In the genomic region with DNA sequence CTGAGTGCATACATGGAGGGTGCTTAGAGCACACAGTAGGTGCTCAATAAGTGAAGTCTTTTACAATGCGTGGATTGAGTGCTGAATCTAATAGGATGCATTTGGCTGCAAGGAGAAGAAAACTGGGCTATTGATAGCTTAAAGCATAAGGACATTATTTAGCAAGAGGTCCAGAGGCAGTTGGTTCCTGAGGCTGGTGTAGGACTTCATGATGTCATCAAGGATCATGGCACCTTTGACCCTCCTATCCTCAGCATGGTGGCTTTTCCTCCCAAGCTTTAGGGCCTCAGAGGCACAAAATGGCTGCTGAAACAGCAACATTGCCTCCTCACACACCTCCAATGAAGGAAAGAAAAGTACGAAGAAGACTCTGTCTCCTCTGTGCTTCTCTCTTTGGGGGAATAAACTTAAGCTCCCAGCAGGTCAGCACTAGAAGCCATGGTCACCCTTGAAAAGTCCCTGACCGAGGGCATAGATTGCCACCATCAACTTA, we compare ENCODE assay signal across 24 cellular contexts. TPM values are rescaled to one million over a fixed set of nuclear protein-coding genes. Genes with fewer than 3 reads are reported as not detected.
A peak's percentile ranks its signal among the peaks of the same experiment; 100 is the strongest.
DNase-seq lines count a peak whose midpoint lies in the region; ATAC-seq, FAIRE-seq and TF ChIP-seq lines count a peak whose summit lies in the region.
"Had no signal": no experiment of that assay in that cellular context is flagged by ENCODE, and none has a peak within 500 bp of the region (broad histone marks: within the 10 kb centered on the region; RNA-seq: fewer than 3 reads in every experiment).

No MANE protein-coding gene starts in this region.

- H3K4me3 ChIP-seq in CD8-positive, alpha-beta memory T cell (ENCODE audit: low read length), result no peak overlapping the region
- no peak overlapping the region for H3K4me3 ChIP-seq in astrocyte (ENCODE audit: insufficient read depth, low read depth, low read length)
- H3K4me3 ChIP-seq: esophagus muscularis mucosa, gastrocnemius medialis, GM23338 had no signal

- H3K9me3 ChIP-seq in CD8-positive, alpha-beta memory T cell (ENCODE audit: low read length), result no peaks in the 10 kb centered on the region
- H3K9me3 ChIP-seq in astrocyte (ENCODE audit: insufficient read depth, low read depth, low read length), result no peaks in the 10 kb centered on the region
- H3K9me3 ChIP-seq: esophagus muscularis mucosa, gastrocnemius medialis, SK-N-SH had no signal

- H3K4me1 ChIP-seq in CD8-positive, alpha-beta memory T cell (ENCODE audit: insufficient read depth, low read length), result no peaks in the 10 kb centered on the region
- H3K4me1 ChIP-seq in astrocyte (ENCODE audit: insufficient read depth, low read length), result peaks cover 8% of the 10 kb centered on the region

- no peaks in the 10 kb centered on the region for H3K9me3 Mint-ChIP-seq in CD8-positive, alpha-beta memory T cell
- H3K9me3 Mint-ChIP-seq in astrocyte (ENCODE audit: unreplicated experiment), result peaks cover 2% of the 10 kb centered on the region
- no peaks in the 10 kb centered on the region for H3K9me3 Mint-ChIP-seq in nephron
- no peaks in the 10 kb centered on the region for H3K9me3 Mint-ChIP-seq in type B pancreatic cell
- H3K9me3 Mint-ChIP-seq: effector memory CD8-positive, alpha-beta T cell; GM23338 had no signal

- H3K79me2 ChIP-seq in astrocyte (ENCODE audit: insufficient read depth, low read length), result no peaks in the 10 kb centered on the region

- H3K27ac Mint-ChIP-seq in CD8-positive, alpha-beta memory T cell, result peak overlapping the region in 5 of 8 donors; percentile 2 to 80 (median 74)
- H3K27ac Mint-ChIP-seq in astrocyte (ENCODE audit: unreplicated experiment) (no peak overlapping the region), nephron (no peak overlapping the region), type B pancreatic cell (no peak overlapping the region)
- H3K27ac Mint-ChIP-seq: effector memory CD8-positive, alpha-beta T cell; GM23338; progenitor cell of endocrine pancreas had no signal

- H4K20me1 ChIP-seq in astrocyte (ENCODE audit: insufficient read depth, low read length), result no peaks in the 10 kb centered on the region

- POLR2A ChIA-PET in CD8-positive, alpha-beta memory T cell (lab: Charles Lee), result no interaction called here

- no peak overlapping the region for H3K9ac ChIP-seq in astrocyte (ENCODE audit: low read length)
- H3K9ac ChIP-seq: SK-N-SH had no signal

- H3K36me3 ChIP-seq in CD8-positive, alpha-beta memory T cell (ENCODE audit: insufficient read depth, low read length), result no peaks in the 10 kb centered on the region
- no peaks in the 10 kb centered on the region for H3K36me3 ChIP-seq in astrocyte (ENCODE audit: insufficient read depth, low read length)
- H3K36me3 ChIP-seq: esophagus muscularis mucosa, gastrocnemius medialis had no signal

- no peaks in the 10 kb centered on the region for H3K27me3 Mint-ChIP-seq in CD8-positive, alpha-beta memory T cell
- H3K27me3 Mint-ChIP-seq in astrocyte (ENCODE audit: low read depth, unreplicated experiment), result peaks cover 43% of the 10 kb centered on the region
- peaks cover 58% of the 10 kb centered on the region for H3K27me3 Mint-ChIP-seq in nephron (ENCODE audit: low read depth)
- H3K27me3 Mint-ChIP-seq in type B pancreatic cell, result peaks cover 59% of the 10 kb centered on the region
- H3K27me3 Mint-ChIP-seq: effector memory CD8-positive, alpha-beta T cell had no signal

- DNase-seq in CD8-positive, alpha-beta memory T cell, result no peak
- DNase-seq in astrocyte (ENCODE audit: low read depth) (no peak), type B pancreatic cell (ENCODE audit: extremely low spot score, unreplicated experiment) (no peak), hypothalamus (lab: John Stamatoyannopoulos, UW) (no peak), erythroblast (lab: John Stamatoyannopoulos, UW) (no peak)
- DNase-seq: activated CD4-positive, alpha-beta T cell treated with anti-CD3 and anti-CD28 coated beads for 4 hours; activated CD8-positive, alpha-beta memory T cell treated with anti-CD3 and anti-CD28 coated beads for 24 hours; activated gamma-delta T cell treated with Interleukin-2 at 50 U/mL for 16 hours; activated T-cell treated with anti-CD3 and anti-CD28 coated beads, Interleukin-2, amount 50 U/mL, for 1 hour; COR-L47; DMS79; effector memory CD8-positive, alpha-beta T cell; GF-D8; KG1; NCI-H1436 treated with DMSO at 0.1 percent for 48 hours; NCI-H510A treated with DMSO at 0.1 percent for 48 hours; SK-N-SH had no signal

- peak overlapping the region in 2 of 7 donors; percentile 51 to 79 for H3K4me3 Mint-ChIP-seq in CD8-positive, alpha-beta memory T cell
- peak overlapping the region; percentile 36 for H3K4me3 Mint-ChIP-seq in astrocyte (ENCODE audit: unreplicated experiment)
- H3K4me3 Mint-ChIP-seq in nephron, result peak overlapping the region; percentile 37 to 69 (median 48)
- peak overlapping the region; percentile 58 for H3K4me3 Mint-ChIP-seq in type B pancreatic cell
- H3K4me3 Mint-ChIP-seq: effector memory CD8-positive, alpha-beta T cell; GM23338 had no signal

- H3K4me2 ChIP-seq in astrocyte (ENCODE audit: low read length), result no peak overlapping the region
- H3K4me2 ChIP-seq: GM23338, SK-N-SH had no signal

- H3K27me3 ChIP-seq in CD8-positive, alpha-beta memory T cell (ENCODE audit: insufficient read depth, low read length, poor library complexity, severe bottlenecking), result no peaks in the 10 kb centered on the region
- peaks cover 4% of the 10 kb centered on the region for H3K27me3 ChIP-seq in astrocyte (ENCODE audit: insufficient read depth, low read length)
- H3K27me3 ChIP-seq: gastrocnemius medialis had no signal

- H2AFZ ChIP-seq in astrocyte (ENCODE audit: low read depth, low read length), result no peak overlapping the region
- H2AFZ ChIP-seq: GM23338 had no signal

- peaks cover 0 to 14% (median 0%) of the 10 kb centered on the region in 3 donors for H3K36me3 Mint-ChIP-seq in CD8-positive, alpha-beta memory T cell
- H3K36me3 Mint-ChIP-seq in astrocyte (ENCODE audit: low read depth, unreplicated experiment) (no peaks in the 10 kb centered on the region), nephron (ENCODE audit: low read depth) (no peaks in the 10 kb centered on the region), type B pancreatic cell (no peaks in the 10 kb centered on the region)

- no peak overlapping the region for H3K27ac ChIP-seq in CD8-positive, alpha-beta memory T cell (ENCODE audit: low read depth, low read length)
- no peak overlapping the region for H3K27ac ChIP-seq in astrocyte (ENCODE audit: low read depth, low read length)
- H3K27ac ChIP-seq: RWPE1 had no signal

- ATAC-seq in HG02938 (IDR thresholded peaks at IDR 0.05; ENCODE audit: unreplicated experiment), result no peak
- ATAC-seq: effector memory CD8-positive, alpha-beta T cell; gastrocnemius medialis; GM23338 had no signal

- no peak for TF ChIP-seq POLR2A in erythroblast (IDR thresholded peaks at IDR 0.05; ENCODE audit: low read length)

- no peak for TF ChIP-seq CTCF in astrocyte (IDR thresholded peaks at IDR 0.05; ENCODE audit: insufficient read depth, low read depth, low read length)
- TF ChIP-seq CTCF in nephron (IDR thresholded peaks at IDR 0.05; ENCODE audit: unreplicated experiment in 3 of 3), result no peak
- no peak for TF ChIP-seq CTCF in type B pancreatic cell (conservative IDR thresholded peaks at IDR 0.05)

- peaks cover 5 to 8% (median 6%) of the 10 kb centered on the region in 3 donors for H3K4me1 Mint-ChIP-seq in CD8-positive, alpha-beta memory T cell
- peaks cover 5% of the 10 kb centered on the region for H3K4me1 Mint-ChIP-seq in astrocyte (ENCODE audit: low read depth, unreplicated experiment)
- peaks cover 37% of the 10 kb centered on the region for H3K4me1 Mint-ChIP-seq in nephron
- peaks cover 11% of the 10 kb centered on the region for H3K4me1 Mint-ChIP-seq in type B pancreatic cell (ENCODE audit: unreplicated experiment)

- FAIRE-seq in astrocyte (lab: Jason Lieb, UNC), result no peak

- CTCF ChIA-PET in CD8-positive, alpha-beta memory T cell (lab: Charles Lee), result interaction anchor here (0.8 to 2.7 kb wide), 4 partner anchors 10 to 173 kb away, joined by 3 to 10 read pairs (median 5); no protein-coding TSS in a partner anchor

RNA-seq across cellular contexts. Expression of gene PREX1, which starts 3.1 kb away (rescaled TPM):
- 10 to 100 TPM; 90.0 to 90.5 TPM for total RNA-seq in CD8-positive, alpha-beta memory T cell
- 89.5 TPM for polyA plus RNA-seq in CD8-positive, alpha-beta memory T cell
- 2.0 and 3.5 TPM in 2 replicates for total RNA-seq in astrocyte
- total RNA-seq in type B pancreatic cell (ENCODE audit: low replicate concordance), result 0.71 and 20.8 TPM in 2 replicates

Comparison
In these comparisons a context has a peak if more than half of its experiments do, and no peak if none do; other contexts are left out.
1. H3K27ac Mint-ChIP-seq: peak in CD8-positive, alpha-beta memory T cell (5 of 8); none in astrocyte (single experiment), nephron (0 of 3) and type B pancreatic cell (single experiment).